Comparison of ENCODE assay signal across 11 cellular contexts in the genomic region with DNA sequence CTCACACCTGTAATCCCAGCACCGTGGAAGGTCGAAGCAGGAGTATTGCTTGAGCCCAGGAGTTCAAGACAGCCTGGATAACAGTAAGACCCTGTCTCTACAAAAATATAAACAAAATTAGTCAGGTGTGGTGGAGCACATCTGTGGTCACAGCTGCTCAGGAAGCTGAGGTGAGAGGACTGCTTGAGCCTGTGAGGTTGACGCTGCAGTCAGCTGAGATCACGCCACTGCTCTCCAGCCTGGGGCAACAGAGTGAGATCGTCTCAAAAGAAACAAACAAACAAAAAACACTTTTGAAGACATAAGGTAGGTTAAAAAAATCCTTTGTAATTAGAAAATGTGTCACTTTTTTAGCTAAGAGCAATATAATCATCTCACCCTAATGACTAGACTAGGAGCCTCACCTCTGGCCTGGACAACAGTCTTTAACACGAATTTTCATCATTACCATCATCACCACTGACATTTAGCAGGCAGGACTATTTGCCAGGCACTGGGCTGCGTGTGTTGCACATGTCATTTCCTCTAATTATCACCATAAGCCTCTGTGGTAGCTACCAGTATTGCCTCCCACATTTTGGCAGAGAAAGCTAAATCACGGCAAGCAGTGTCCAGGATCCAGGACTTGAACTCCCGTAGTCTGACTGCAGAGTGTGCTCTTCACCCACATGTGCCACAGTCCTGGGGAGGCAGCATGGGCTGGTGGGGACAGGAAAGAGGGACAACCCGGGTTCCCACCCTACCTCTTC. TPM values are rescaled to one million over a fixed set of nuclear protein-coding genes. Genes with fewer than 3 reads are reported as not detected.
DNase-seq lines count a peak whose midpoint lies in the region; ATAC-seq and TF ChIP-seq lines count a peak whose summit lies in the region.
"Had no signal": no experiment of that assay in that cellular context is flagged by ENCODE, and none has a peak within 500 bp of the region (broad histone marks: within the 10 kb centered on the region; RNA-seq: fewer than 3 reads in every experiment).

No MANE protein-coding gene starts in this region.

- DNase-seq in UCSD-AML1 (lab: John Stamatoyannopoulos, UW; ENCODE audit: unreplicated experiment), result peak; percentile 8
- DNase-seq in coronary artery (ENCODE audit: low spot score), result no peak
- no peak for DNase-seq in HuH-7.5 (ENCODE audit: low spot score)
- no peak for DNase-seq in prostate gland (ENCODE audit: low spot score)
- no peak for DNase-seq in SW 1271 (lab: John Stamatoyannopoulos, UW)
- DNase-seq: DMS 273 treated with DMSO at 0.1 percent for 48 hours, NCI-H446 had no signal

- no peaks in the 10 kb centered on the region for H3K9me3 ChIP-seq in prostate gland
- H3K9me3 ChIP-seq: adrenal gland had no signal

- intact Hi-C loops in prostate gland (cut with DNase I), result no loop called here

- ATAC-seq in GM18867 (IDR thresholded peaks at IDR 0.05; ENCODE audit: unreplicated experiment), result peak; percentile 97
- peak; percentile 97 for ATAC-seq in HG02870 (IDR thresholded peaks at IDR 0.05; ENCODE audit: unreplicated experiment)

- WGBS in prostate gland, result 86% methylated on average over 10 of the region's 10 CpGs

- H3K27me3 ChIP-seq in prostate gland (replicated peaks; ENCODE audit: insufficient read depth), result no peaks in the 10 kb centered on the region
- H3K27me3 ChIP-seq: adrenal gland had no signal

- no peak overlapping the region for H3K4me3 ChIP-seq in coronary artery
- H3K4me3 ChIP-seq in prostate gland, result no peak overlapping the region
- H3K4me3 ChIP-seq: adrenal gland had no signal

- peaks cover 0 to 6% of the 10 kb centered on the region in 2 donors for H3K36me3 ChIP-seq in prostate gland

- no peaks in the 10 kb centered on the region for H3K4me1 ChIP-seq in prostate gland (replicated peaks)
- H3K4me1 ChIP-seq: adrenal gland had no signal

- TF ChIP-seq POLR2A in prostate gland (IDR thresholded peaks at IDR 0.05), result no peak

- H3K27ac ChIP-seq in 22Rv1 (peak overlapping the region; percentile 68), coronary artery (no peak overlapping the region), prostate gland (no peak overlapping the region)

- TF ChIP-seq CTCF in 22Rv1 (IDR thresholded peaks at IDR 0.05) (0 out of 2 replicates have a peak, but pooled peaks have one; percentile 4), coronary artery (IDR thresholded peaks at IDR 0.05) (no peak), prostate gland (IDR thresholded peaks at IDR 0.05) (no peak)

RNA-seq across cellular contexts. Expression of gene SYCP3, which starts 4.6 kb away (rescaled TPM):
- total RNA-seq in prostate gland, result 10 to 100 TPM in 1 of 2 donors, not detected in 1; 14.0 TPM

RNA-seq across cellular contexts. Expression of gene CHPT1, which starts 46.5 kb away (rescaled TPM):
- 100 to 1,000 TPM; 106 to 129 TPM for total RNA-seq in prostate gland
